Comparison of ENCODE assay signal across 9 cellular contexts in the genomic region with DNA sequence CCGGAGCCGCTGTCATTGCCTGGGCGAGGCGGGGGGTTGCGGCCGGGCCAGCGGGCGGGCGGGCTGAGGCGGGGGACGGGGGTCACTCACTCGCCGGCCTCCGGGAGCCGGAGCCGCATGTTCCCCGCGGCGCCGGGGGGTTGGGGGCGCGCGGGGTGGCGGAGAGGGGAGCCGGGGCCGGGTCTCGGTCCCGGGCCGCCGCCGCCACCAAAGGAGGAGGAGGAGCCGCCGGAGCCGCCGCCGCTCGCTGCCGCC. TPM values are rescaled to one million over a fixed set of nuclear protein-coding genes. Genes with fewer than 3 reads are reported as not detected.
DNase-seq lines count a peak whose midpoint lies in the region; ATAC-seq, FAIRE-seq and TF ChIP-seq lines count a peak whose summit lies in the region.
"Had no signal": no experiment of that assay in that cellular context is flagged by ENCODE, and none has a peak within 500 bp of the region (broad histone marks: within the 10 kb centered on the region; RNA-seq: fewer than 3 reads in every experiment).

No MANE protein-coding gene starts in this region.

- intact Hi-C loops in endothelial cell of umbilical vein (cut with micrococcal nuclease): loop anchor here (1.0 to 5.0 kb wide), 5 partner anchors 32 to 101 kb away; a partner anchor contains a TSS

- FAIRE-seq in endothelial cell of umbilical vein (lab: Jason Lieb, UNC) (no peak), GM12891 (lab: Jason Lieb, UNC) (no peak)
- FAIRE-seq: TTC549 had no signal

- H3K4me1 Mint-ChIP-seq in CD4-positive, CD25-positive, alpha-beta regulatory T cell: peaks cover 17 to 57% (median 42%) of the 10 kb centered on the region in 4 donors
- peaks cover 29% of the 10 kb centered on the region for H3K4me1 Mint-ChIP-seq in HFFc6 (ENCODE audit: low read depth)

- H3K9me1 ChIP-seq in endothelial cell of umbilical vein (replicated peaks; ENCODE audit: control insufficient read depth, extremely low read depth, insufficient read depth, low read length): no peaks in the 10 kb centered on the region

- H3K27ac Mint-ChIP-seq in CD4-positive, CD25-positive, alpha-beta regulatory T cell: no peak overlapping the region
- no peak overlapping the region for H3K27ac Mint-ChIP-seq in HFFc6

- H3K9ac ChIP-seq in OCI-LY1 (ENCODE audit: low read length) (peak overlapping the region; percentile 98), endothelial cell of umbilical vein (replicated peaks; ENCODE audit: extremely low read depth, insufficient read depth, low read length) (peak overlapping the region; percentile 90)

- TF ChIP-seq POLR2A in endothelial cell of umbilical vein (IDR thresholded peaks at IDR 0.05; ENCODE audit: low read depth, low read length) (no peak), GM12891 (IDR thresholded peaks at IDR 0.05; ENCODE audit: low read depth, low read length) (no peak), GM18505 (IDR thresholded peaks at IDR 0.05; ENCODE audit: borderline replicate concordance, extremely low read depth, insufficient read depth, insufficient read length) (no peak)

- H3K36me3 ChIP-seq in CD4-positive, CD25-positive, alpha-beta regulatory T cell (ENCODE audit: control insufficient read depth, insufficient read depth, low read length): peaks cover 24% of the 10 kb centered on the region
- H3K36me3 ChIP-seq in OCI-LY1 (ENCODE audit: insufficient read depth, low read length) (peaks cover 45% of the 10 kb centered on the region), endothelial cell of umbilical vein (ENCODE audit: control insufficient read depth in 2 of 2, extremely low read depth in 1 of 2, insufficient read depth in 2 of 2, low read length in 2 of 2) (peaks cover 2 to 17% of the 10 kb centered on the region in 2 experiments)

- H3K27me3 ChIP-seq in CD4-positive, CD25-positive, alpha-beta regulatory T cell (ENCODE audit: control insufficient read depth, insufficient read depth, low read length): no peaks in the 10 kb centered on the region
- H3K27me3 ChIP-seq in OCI-LY1 (ENCODE audit: insufficient read depth, low read length) (no peaks in the 10 kb centered on the region), endothelial cell of umbilical vein (ENCODE audit: control insufficient read depth in 2 of 2, insufficient read depth in 2 of 2, low read length in 2 of 2) (no peaks in the 10 kb centered on the region)

- dilution Hi-C loops in endothelial cell of umbilical vein (cut with MboI; ENCODE audit: extremely low pct_ligation_motif_present, low sequenced_read_pairs): no loop called here

- H4K20me1 ChIP-seq in OCI-LY1 (ENCODE audit: insufficient read depth, low read length) (no peaks in the 10 kb centered on the region), endothelial cell of umbilical vein (replicated peaks; ENCODE audit: control insufficient read depth, extremely low read depth, insufficient read depth, low read length) (no peaks in the 10 kb centered on the region)

- H2AFZ ChIP-seq in OCI-LY1 (ENCODE audit: low read length) (no peak overlapping the region), endothelial cell of umbilical vein (ENCODE audit: low read depth, low read length) (no peak overlapping the region)

- no peaks in the 10 kb centered on the region for H3K9me3 ChIP-seq in CD4-positive, CD25-positive, alpha-beta regulatory T cell (ENCODE audit: control insufficient read depth in 2 of 2, low read length in 2 of 2)
- H3K9me3 ChIP-seq in OCI-LY1 (ENCODE audit: low read length) (no peaks in the 10 kb centered on the region), endothelial cell of umbilical vein (replicated peaks; ENCODE audit: control insufficient read depth, insufficient read depth, low read length) (no peaks in the 10 kb centered on the region)

- H3K4me1 ChIP-seq in CD4-positive, CD25-positive, alpha-beta regulatory T cell (ENCODE audit: control insufficient read depth, insufficient read depth, low read length, poor library complexity, severe bottlenecking): peaks cover 36% of the 10 kb centered on the region
- peaks cover 60% of the 10 kb centered on the region for H3K4me1 ChIP-seq in OCI-LY1 (ENCODE audit: insufficient read depth, low read length, severe bottlenecking)
- peaks cover 18% of the 10 kb centered on the region for H3K4me1 ChIP-seq in endothelial cell of umbilical vein (ENCODE audit: control insufficient read depth, extremely low read depth, insufficient read depth, low read length)

- H3K9me2 ChIP-seq in OCI-LY1 (ENCODE audit: low read depth, low read length): no peaks in the 10 kb centered on the region

- peaks cover 8% of the 10 kb centered on the region for H3F3A ChIP-seq in OCI-LY1 (ENCODE audit: insufficient read depth, low read length)

- H3K9me3 Mint-ChIP-seq in CD4-positive, CD25-positive, alpha-beta regulatory T cell: peaks cover 0 to 1% (median 0%) of the 10 kb centered on the region in 7 donors
- no peaks in the 10 kb centered on the region for H3K9me3 Mint-ChIP-seq in HFFc6

- CTCF ChIA-PET in endothelial cell of umbilical vein (lab: Charles Lee): interaction anchor here (0.6 to 1.2 kb wide), 4 partner anchors 19 to 193 kb away, joined by 3 read pairs; no protein-coding TSS in a partner anchor

- TF ChIP-seq CTCF in OCI-LY1 (IDR thresholded peaks at IDR 0.05; ENCODE audit: low read length): no peak
- TF ChIP-seq CTCF in endothelial cell of umbilical vein (IDR thresholded peaks at IDR 0.05; ENCODE audit: extremely low read depth in 1 of 2, insufficient read depth in 1 of 2, low read depth in 1 of 2, low read length in 2 of 2): no peak
- no peak for TF ChIP-seq CTCF in omental fat pad (IDR thresholded peaks at IDR 0.05)
- TF ChIP-seq CTCF in HFFc6 (IDR thresholded peaks at IDR 0.05): no peak

- H3K4me3 ChIP-seq in CD4-positive, CD25-positive, alpha-beta regulatory T cell (ENCODE audit: low read depth, low read length): no peak overlapping the region
- H3K4me3 ChIP-seq in OCI-LY1 (ENCODE audit: low read depth, low read length, poor library complexity, severe bottlenecking) (peak overlapping the region; percentile 98), endothelial cell of umbilical vein (replicated peaks in 1 of 3; ENCODE audit: insufficient read depth in 1 of 3, low read depth in 1 of 3, low read length in 3 of 3) (peak overlapping the region; percentile 79 to 90 (median 90))

- H3K27me3 Mint-ChIP-seq in CD4-positive, CD25-positive, alpha-beta regulatory T cell: no peaks in the 10 kb centered on the region
- H3K27me3 Mint-ChIP-seq in HFFc6 (ENCODE audit: insufficient read depth): peaks cover 5% of the 10 kb centered on the region

- H3K36me3 Mint-ChIP-seq in CD4-positive, CD25-positive, alpha-beta regulatory T cell: peaks cover 11% of the 10 kb centered on the region
- peaks cover 28% of the 10 kb centered on the region for H3K36me3 Mint-ChIP-seq in HFFc6 (ENCODE audit: low read depth)

- H3K4me3 Mint-ChIP-seq in CD4-positive, CD25-positive, alpha-beta regulatory T cell: peak overlapping the region in 3 of 4 donors; percentile 91 to 93 (median 92)
- H3K4me3 Mint-ChIP-seq in HFFc6: no peak overlapping the region

- POLR2A ChIA-PET in endothelial cell of umbilical vein (lab: Charles Lee): interaction anchor here (0.6 to 1.9 kb wide), 5 partner anchors 32 to 84 kb away, joined by 3 to 8 read pairs (median 3); a partner anchor contains a TSS

- no TSS peak for BruUV-seq in endothelial cell of umbilical vein (replicated peaks; lab: Mats Ljungman, UMichigan)

- peak overlapping the region; percentile 84 for H3K4me2 ChIP-seq in OCI-LY1 (ENCODE audit: low read length)
- peak overlapping the region; percentile 96 for H3K4me2 ChIP-seq in endothelial cell of umbilical vein (ENCODE audit: insufficient read depth, low read length)

- peak overlapping the region; percentile 69 for H3K27ac ChIP-seq in CD4-positive, CD25-positive, alpha-beta regulatory T cell (ENCODE audit: insufficient read depth, low read length, poor library complexity, severe bottlenecking)
- H3K27ac ChIP-seq in OCI-LY1 (ENCODE audit: low read depth, low read length, poor library complexity, severe bottlenecking): no peak overlapping the region
- peak overlapping the region; percentile 59 for H3K27ac ChIP-seq in endothelial cell of umbilical vein (ENCODE audit: insufficient read depth, low read depth, low read length)

- peaks cover 50% of the 10 kb centered on the region for H3K79me2 ChIP-seq in OCI-LY1 (ENCODE audit: insufficient read depth, low read length)
- H3K79me2 ChIP-seq in endothelial cell of umbilical vein (ENCODE audit: control insufficient read depth, insufficient read depth, low read length): peaks cover 49% of the 10 kb centered on the region

- no peak for ATAC-seq in CD4-positive, CD25-positive, alpha-beta regulatory T cell (ENCODE audit: low read depth in 2 of 2)
- ATAC-seq in omental fat pad (ENCODE audit: low FRiP score): peak; percentile 7
- ATAC-seq in GM18505 (IDR thresholded peaks at IDR 0.05; ENCODE audit: unreplicated experiment): no peak

- no peak for DNase-seq in CD4-positive, CD25-positive, alpha-beta regulatory T cell
- DNase-seq in endothelial cell of umbilical vein (ENCODE audit: low read depth, low spot score): no peak
- no peak for DNase-seq in omental fat pad (ENCODE audit: low spot score)
- DNase-seq in GM12891 (ENCODE audit: insufficient read length, low spot score): no peak
- DNase-seq in HFFc6: no peak
- no peak for DNase-seq in H4 (ENCODE audit: low spot score)

RNA-seq across cellular contexts. Expression of a gene that starts 0.1 kb away (rescaled TPM):
- 62.5 TPM for total RNA-seq in CD4-positive, CD25-positive, alpha-beta regulatory T cell
- polyA plus RNA-seq in CD4-positive, CD25-positive, alpha-beta regulatory T cell: 1 to 10 TPM; 2.9 to 4.6 (median 3.9) TPM
- total RNA-seq in endothelial cell of umbilical vein (9.2 and 13.4 TPM in 2 replicates), omental fat pad (10 to 100 TPM in 1 of 4 donors, 1 to 10 TPM in 3; 7.2 to 15.5 (median 8.2) TPM)
- 5.6 and 6.2 TPM in 2 replicates for polyA plus RNA-seq in endothelial cell of umbilical vein
- polyA plus RNA-seq in endothelial cell of umbilical vein (2011; cell fraction: cytosol; rRNA removed): 4.1 and 5.0 TPM in 2 replicates
- 5.4 and 6.3 TPM in 2 replicates for polyA plus RNA-seq in endothelial cell of umbilical vein (2011; cell fraction: nucleus; rRNA removed)
- polyA plus RNA-seq in endothelial cell of umbilical vein (2012): 3.9 and 5.4 TPM in 2 replicates
- polyA minus RNA-seq in endothelial cell of umbilical vein: 9.1 and 9.9 TPM in 2 replicates
- 12.6 TPM for polyA minus RNA-seq in endothelial cell of umbilical vein (2011; cell fraction: cytosol; rRNA and poly(A)+ RNA removed)
- polyA minus RNA-seq in endothelial cell of umbilical vein (2011; cell fraction: nucleus; rRNA and poly(A)+ RNA removed): 8.5 and 12.1 TPM in 2 replicates
- polyA plus RNA-seq in GM12891 (2012; ENCODE audit: low read depth, missing spikeins): 8.1 TPM
- 1 to 10 TPM; 7.9 to 9.9 (median 8.8) TPM for total RNA-seq in HFFc6 (2021; fragmentation: NEBNext Ultra II Directional; extraction: Animal tissue kit (Norgen Biotek cat#: 25700))
- total RNA-seq in H4 (2014; rRNA removed; shearing (Covaris generic)): 4.2 and 4.8 TPM in 2 replicates

RNA-seq across cellular contexts. Expression of a gene that starts 32.1 kb away (rescaled TPM):
- total RNA-seq in CD4-positive, CD25-positive, alpha-beta regulatory T cell: 71.0 TPM
- polyA plus RNA-seq in CD4-positive, CD25-positive, alpha-beta regulatory T cell: 10 to 100 TPM; 61.5 to 73.1 (median 65.6) TPM
- total RNA-seq in endothelial cell of umbilical vein (45.7 and 51.1 TPM in 2 replicates), omental fat pad (100 to 1,000 TPM in 3 of 4 donors, 10 to 100 TPM in 1; 86.8 to 128 (median 123) TPM)
- 53.7 and 62.0 TPM in 2 replicates for polyA plus RNA-seq in endothelial cell of umbilical vein
- polyA plus RNA-seq in endothelial cell of umbilical vein (2011; cell fraction: cytosol; rRNA removed): 74.9 and 81.5 TPM in 2 replicates
- 56.0 and 62.4 TPM in 2 replicates for polyA plus RNA-seq in endothelial cell of umbilical vein (2011; cell fraction: nucleus; rRNA removed)
- polyA plus RNA-seq in endothelial cell of umbilical vein (2012): 56.1 and 56.6 TPM in 2 replicates
- 58.9 and 59.9 TPM in 2 replicates for polyA minus RNA-seq in endothelial cell of umbilical vein
- 27.8 TPM for polyA minus RNA-seq in endothelial cell of umbilical vein (2011; cell fraction: cytosol; rRNA and poly(A)+ RNA removed)
- polyA minus RNA-seq in endothelial cell of umbilical vein (2011; cell fraction: nucleus; rRNA and poly(A)+ RNA removed): 46.6 and 61.2 TPM in 2 replicates
- 39.3 TPM for polyA plus RNA-seq in GM12891 (2012; ENCODE audit: low read depth, missing spikeins)
- 10 to 100 TPM; 66.2 to 74.6 (median 71.9) TPM for total RNA-seq in HFFc6 (2021; fragmentation: NEBNext Ultra II Directional; extraction: Animal tissue kit (Norgen Biotek cat#: 25700))
- total RNA-seq in H4 (2014; rRNA removed; shearing (Covaris generic)): 290 and 299 TPM in 2 replicates

RNA-seq across cellular contexts. Expression of a gene that starts 33.1 kb away (rescaled TPM):
- total RNA-seq in CD4-positive, CD25-positive, alpha-beta regulatory T cell: 1.0 TPM
- polyA plus RNA-seq in CD4-positive, CD25-positive, alpha-beta regulatory T cell: 1 to 10 TPM; 2.7 to 5.7 (median 3.8) TPM
- total RNA-seq in endothelial cell of umbilical vein (1.6 and 2.2 TPM in 2 replicates), omental fat pad (1 to 10 TPM; 1.4 to 7.6 (median 1.9) TPM)
- polyA plus RNA-seq in endothelial cell of umbilical vein: 1.6 and 2.0 TPM in 2 replicates
- 1.6 and 2.3 TPM in 2 replicates for polyA plus RNA-seq in endothelial cell of umbilical vein (2011; cell fraction: cytosol; rRNA removed)
- polyA plus RNA-seq in endothelial cell of umbilical vein (2011; cell fraction: nucleus; rRNA removed): 1.3 and 1.5 TPM in 2 replicates
- 1.7 and 3.3 TPM in 2 replicates for polyA plus RNA-seq in endothelial cell of umbilical vein (2012)
- 1.7 and 4.0 TPM in 2 replicates for polyA minus RNA-seq in endothelial cell of umbilical vein
- 8.5 TPM for polyA minus RNA-seq in endothelial cell of umbilical vein (2011; cell fraction: cytosol; rRNA and poly(A)+ RNA removed)
- 0.91 and 1.7 TPM in 2 replicates for polyA minus RNA-seq in endothelial cell of umbilical vein (2011; cell fraction: nucleus; rRNA and poly(A)+ RNA removed)
- 14.0 TPM for polyA plus RNA-seq in GM12891 (2012; ENCODE audit: low read depth, missing spikeins)
- 1 to 10 TPM in 3 of 6 experiments, under 1 TPM in 3; 0.26 to 2.0 (median 1.0) TPM for total RNA-seq in HFFc6 (2021; fragmentation: NEBNext Ultra II Directional; extraction: Animal tissue kit (Norgen Biotek cat#: 25700))
- 6.8 and 11.2 TPM in 2 replicates for total RNA-seq in H4 (2014; rRNA removed; shearing (Covaris generic))

RNA-seq across cellular contexts. Expression of a gene that starts 55.6 kb away (rescaled TPM):
- total RNA-seq in CD4-positive, CD25-positive, alpha-beta regulatory T cell: 93.1 TPM
- polyA plus RNA-seq in CD4-positive, CD25-positive, alpha-beta regulatory T cell: 10 to 100 TPM; 19.0 to 28.5 (median 24.6) TPM
- total RNA-seq in endothelial cell of umbilical vein (30.4 and 37.5 TPM in 2 replicates), omental fat pad (10 to 100 TPM; 22.9 to 46.3 (median 36.1) TPM)
- polyA plus RNA-seq in endothelial cell of umbilical vein: 36.0 and 50.1 TPM in 2 replicates
- polyA plus RNA-seq in endothelial cell of umbilical vein (2011; cell fraction: cytosol; rRNA removed): 25.5 and 26.0 TPM in 2 replicates
- 30.9 and 37.6 TPM in 2 replicates for polyA plus RNA-seq in endothelial cell of umbilical vein (2011; cell fraction: nucleus; rRNA removed)
- polyA plus RNA-seq in endothelial cell of umbilical vein (2012): 30.9 and 32.8 TPM in 2 replicates
- polyA minus RNA-seq in endothelial cell of umbilical vein: 74.9 and 97.2 TPM in 2 replicates
- 30.4 TPM for polyA minus RNA-seq in endothelial cell of umbilical vein (2011; cell fraction: cytosol; rRNA and poly(A)+ RNA removed)
- polyA minus RNA-seq in endothelial cell of umbilical vein (2011; cell fraction: nucleus; rRNA and poly(A)+ RNA removed): 30.7 and 38.7 TPM in 2 replicates
- 17.7 TPM for polyA plus RNA-seq in GM12891 (2012; ENCODE audit: low read depth, missing spikeins)
- total RNA-seq in HFFc6 (2021; fragmentation: NEBNext Ultra II Directional; extraction: Animal tissue kit (Norgen Biotek cat#: 25700)): 10 to 100 TPM; 44.2 to 67.1 (median 55.4) TPM
- total RNA-seq in H4 (2014; rRNA removed; shearing (Covaris generic)): 19.6 and 29.6 TPM in 2 replicates
